Comparison of ENCODE assay signal across 10 cellular contexts in genomic region chr17:17493249-17493985, GRCh38. TPM values are rescaled to one million over a fixed set of nuclear protein-coding genes. Genes with fewer than 3 reads are reported as not detected.
A peak's percentile ranks its signal among the peaks of the same experiment; 100 is the strongest.
DNase-seq lines count a peak whose midpoint lies in the region; ATAC-seq and TF ChIP-seq lines count a peak whose summit lies in the region.
"Had no signal": no experiment of that assay in that cellular context is flagged by ENCODE, and none has a peak within 500 bp of the region (broad histone marks: within the 10 kb centered on the region; RNA-seq: fewer than 3 reads in every experiment).

No MANE protein-coding gene starts in this region.

- peaks cover 39% of the 10 kb centered on the region for H3F3A ChIP-seq in neural progenitor cell (ENCODE audit: low read depth)

- peaks cover 69% of the 10 kb centered on the region for H4K20me1 ChIP-seq in neural progenitor cell (ENCODE audit: low read depth)

- peaks cover 7% of the 10 kb centered on the region for H3K4me1 Mint-ChIP-seq in CD4-positive, alpha-beta T cell (ENCODE audit: low read depth)
- H3K4me1 Mint-ChIP-seq in neural progenitor cell (peaks cover 31% of the 10 kb centered on the region), T-helper 17 cell (peaks cover 3% of the 10 kb centered on the region)

- H3K36me3 Mint-ChIP-seq in CD4-positive, alpha-beta T cell (ENCODE audit: low read depth) = peaks cover 12% of the 10 kb centered on the region
- peaks cover 15% of the 10 kb centered on the region for H3K36me3 Mint-ChIP-seq in neural progenitor cell
- H3K36me3 Mint-ChIP-seq in T-helper 17 cell (ENCODE audit: low read depth) = peaks cover 2% of the 10 kb centered on the region

- no peak for TF ChIP-seq CTCF in CD4-positive, alpha-beta T cell (IDR thresholded peaks at IDR 0.05)
- TF ChIP-seq CTCF in fibroblast of villous mesenchyme (IDR thresholded peaks at IDR 0.05; ENCODE audit: insufficient read depth, low read depth, low read length) (no peak), neural progenitor cell (IDR thresholded peaks at IDR 0.05) (no peak), GM13976 (IDR thresholded peaks at IDR 0.05; ENCODE audit: borderline replicate concordance, control extremely low read depth, extremely low read depth, insufficient read depth, missing control alignments) (no peak)

- H3K4me3 ChIP-seq in fibroblast of villous mesenchyme (ENCODE audit: low read depth, low read length) = no peak overlapping the region
- H3K4me3 ChIP-seq in neural progenitor cell = peak overlapping the region; percentile 67

- no peak overlapping the region for H3K27ac ChIP-seq in CD4-positive, alpha-beta T cell (ENCODE audit: low read depth, low read length)
- H3K27ac ChIP-seq in neural progenitor cell = peak overlapping the region; percentile 43

- H3K9ac ChIP-seq in neural progenitor cell = no peak overlapping the region

- H3K4me2 ChIP-seq in neural progenitor cell = peak overlapping the region; percentile 85

- H3K79me2 ChIP-seq in neural progenitor cell (ENCODE audit: low read depth) = peaks cover 4% of the 10 kb centered on the region

- intact Hi-C loops in CD4-positive, alpha-beta T cell (cut with DNase I, micrococcal nuclease) = no loop called here

- H3K27ac Mint-ChIP-seq in CD4-positive, alpha-beta T cell = no peak overlapping the region
- H3K27ac Mint-ChIP-seq in neural progenitor cell (no peak overlapping the region), T-helper 17 cell (no peak overlapping the region)

- no peaks in the 10 kb centered on the region for H3K9me3 Mint-ChIP-seq in CD4-positive, alpha-beta T cell
- no peaks in the 10 kb centered on the region for H3K9me3 Mint-ChIP-seq in neural progenitor cell

- POLR2A ChIA-PET in CD4-positive, alpha-beta T cell (lab: Charles Lee) = no interaction called here

- peaks cover 8% of the 10 kb centered on the region for H3K27me3 ChIP-seq in CD4-positive, alpha-beta T cell (ENCODE audit: control insufficient read depth, insufficient read depth, low read length)
- H3K27me3 ChIP-seq in neural progenitor cell = peaks cover 31% of the 10 kb centered on the region

- no peaks in the 10 kb centered on the region for H3K9me3 ChIP-seq in CD4-positive, alpha-beta T cell (ENCODE audit: control insufficient read depth, low read length)
- no peaks in the 10 kb centered on the region for H3K9me3 ChIP-seq in neural progenitor cell (ENCODE audit: low read depth)
- no peaks in the 10 kb centered on the region for H3K9me3 ChIP-seq in T-helper 17 cell (ENCODE audit: control insufficient read depth, low read length, poor library complexity, severe bottlenecking)

- ATAC-seq in CD4-positive, alpha-beta T cell (ENCODE audit: poor library complexity) = no peak
- ATAC-seq in T-helper 17 cell = no peak

- peaks cover 10% of the 10 kb centered on the region for H3K27me3 Mint-ChIP-seq in CD4-positive, alpha-beta T cell
- H3K27me3 Mint-ChIP-seq in neural progenitor cell (ENCODE audit: insufficient read depth, low read depth) (peaks cover 16% of the 10 kb centered on the region), T-helper 17 cell (peaks cover 6% of the 10 kb centered on the region)

- H2AFZ ChIP-seq in neural progenitor cell (replicated peaks) = no peak overlapping the region

- H3K36me3 ChIP-seq in neural progenitor cell = no peaks in the 10 kb centered on the region

- H3K4me3 Mint-ChIP-seq in CD4-positive, alpha-beta T cell = peak overlapping the region; percentile 18
- peak overlapping the region; percentile 70 for H3K4me3 Mint-ChIP-seq in neural progenitor cell
- H3K4me3 Mint-ChIP-seq in T-helper 17 cell = no peak overlapping the region

- CTCF ChIA-PET in CD4-positive, alpha-beta T cell (lab: Charles Lee) = no interaction called here

- peaks cover 47% of the 10 kb centered on the region for H3K4me1 ChIP-seq in neural progenitor cell

- no peak for DNase-seq in CD4-positive, alpha-beta T cell
- DNase-seq in NCI-H82 treated with DMSO at 0.1 percent for 48 hours (lab: John Stamatoyannopoulos, UW; ENCODE audit: unreplicated experiment) (peak; percentile 76), fibroblast of villous mesenchyme (ENCODE audit: low read depth) (peak; percentile 19), neural progenitor cell (ENCODE audit: low spot score) (peak; percentile 68), T-helper 17 cell (no peak), GM13976 (ENCODE audit: low spot score) (no peak)
- no peak for DNase-seq in activated CD4-positive, CD25-positive, alpha-beta regulatory T cell treated with anti-CD3 and anti-CD28 coated beads, Interleukin-2, amount 50 U/mL, for 72 hours
- no peak for DNase-seq in stimulated activated CD4-positive, alpha-beta T cell treated with anti-CD3 and anti-CD28 coated beads, Interleukin-4, amount 100 ng/mL, for 24 hours
- DNase-seq: activated CD4-positive, alpha-beta T cell treated with anti-CD3 and anti-CD28 coated beads for 1 hour; amniotic stem cell had no signal

- in situ Hi-C loops in GM13976 (cut with MboI; ENCODE audit: low sequenced_read_pairs, unreplicated experiment) = no loop called here

RNA-seq across cellular contexts. Expression of gene RASD1, which starts 2.8 kb away (rescaled TPM):
- total RNA-seq in CD4-positive, alpha-beta T cell = 1 to 10 TPM; 1.8 to 2.0 TPM
- total RNA-seq in fibroblast of villous mesenchyme (0.64 and 0.86 TPM in 2 replicates), neural progenitor cell (ENCODE audit: low replicate concordance) (0.88 and 2.8 TPM in 2 replicates), T-helper 17 cell (1 to 10 TPM in 1 of 2 donors, under 1 TPM in 1; 0.97 to 1.4 TPM)

RNA-seq across cellular contexts. Expression of gene MED9, which starts 16.6 kb away (rescaled TPM):
- 10 to 100 TPM; 27.0 to 27.9 TPM for total RNA-seq in CD4-positive, alpha-beta T cell
- total RNA-seq in fibroblast of villous mesenchyme (11.2 and 12.2 TPM in 2 replicates), neural progenitor cell (ENCODE audit: low replicate concordance) (15.7 and 28.0 TPM in 2 replicates), T-helper 17 cell (10 to 100 TPM; 16.5 to 24.7 TPM)

Comparison
In these comparisons a context has a peak if more than half of its experiments do, and no peak if none do; other contexts are left out.
1. DNase-seq: peak in NCI-H82 treated with DMSO at 0.1 percent for 48 hours (single experiment), fibroblast of villous mesenchyme (single experiment) and neural progenitor cell (single experiment); none in CD4-positive, alpha-beta T cell (0 of 10), activated CD4-positive, CD25-positive, alpha-beta regulatory T cell treated with anti-CD3 and anti-CD28 coated beads, Interleukin-2, amount 50 U/mL, for 72 hours (single experiment), T-helper 17 cell (0 of 3), GM13976 (single experiment) and stimulated activated CD4-positive, alpha-beta T cell treated with anti-CD3 and anti-CD28 coated beads, Interleukin-4, amount 100 ng/mL, for 24 hours (single experiment).